Comparison of ENCODE assay signal across 14 cellular contexts in the genomic region with DNA sequence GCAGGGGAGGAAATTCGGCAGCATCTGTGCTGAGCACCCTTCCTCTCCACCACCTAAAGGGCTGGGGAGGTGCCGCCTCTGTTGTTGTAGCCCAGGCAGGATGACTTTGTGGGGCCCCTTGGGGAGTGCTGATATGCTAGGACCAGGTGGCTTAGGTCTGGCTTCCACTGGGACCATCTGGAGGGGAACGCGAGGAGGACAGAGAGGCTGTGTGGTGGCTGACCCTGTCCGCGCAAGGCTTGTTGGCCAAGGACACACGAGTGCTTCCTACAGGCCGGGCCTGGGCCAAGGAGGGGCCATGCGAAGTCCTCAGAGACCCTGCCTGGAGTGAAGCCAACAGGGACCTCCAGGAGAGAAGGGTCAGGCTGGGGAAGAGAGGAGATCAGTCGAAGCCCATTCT.
"Had no signal": no experiment of that assay in that cellular context is flagged by ENCODE, and none has a peak within 500 bp of the region (broad histone marks: within the 10 kb centered on the region; RNA-seq: fewer than 3 reads in every experiment).

No MANE protein-coding gene starts in this region.

- H3K9me3 ChIP-seq: stomach, uterus had no signal

- H3K9me3 Mint-ChIP-seq: activated naive CD4-positive, alpha-beta T cell treated with anti-CD3 and anti-CD28 coated beads, Interleukin-2, amount 50 U/mL, for 24 hours; activated T-cell treated with anti-CD3 and anti-CD28 coated beads, Interleukin-2, amount 50 U/mL, for 4 hours; natural killer cell treated with Interleukin-12 subunit alpha and Interleukin-12 subunit beta and Interleukin-15 and Interleukin-18, amount 100 ng/mL, for 72 hours; T-helper 1 cell treated with Interleukin-12 subunit alpha and Interleukin-12 subunit beta and Interleukin-4 antibody, amounts not matched to agents 30 μg/mL and 1 μg/mL, for 36 hours had no signal

- H3K36me3 ChIP-seq: cardiac muscle cell, stomach, uterus, WERI-Rb-1 had no signal

- H3K4me3 Mint-ChIP-seq: activated naive CD4-positive, alpha-beta T cell treated with anti-CD3 and anti-CD28 coated beads, Interleukin-2, amount 50 U/mL, for 24 hours; activated T-cell treated with anti-CD3 and anti-CD28 coated beads, Interleukin-2, amount 50 U/mL, for 4 hours; natural killer cell treated with Interleukin-12 subunit alpha and Interleukin-12 subunit beta and Interleukin-15 and Interleukin-18, amount 100 ng/mL, for 72 hours; T-helper 1 cell treated with Interleukin-12 subunit alpha and Interleukin-12 subunit beta and Interleukin-4 antibody, amounts not matched to agents 30 μg/mL and 1 μg/mL, for 36 hours had no signal

- DNase-seq: activated CD4-positive, alpha-beta T cell treated with anti-CD3 and anti-CD28 coated beads, Interleukin-2, amount 50 U/mL, for 48 hours; activated effector memory CD4-positive, alpha-beta T cell treated with Interleukin-2 at 50 U/mL for 16 hours; activated T-cell treated with anti-CD3 and anti-CD28 coated beads, Interleukin-2, amount 50 U/mL, for 4 hours; nucleus accumbens; stimulated activated CD4-positive, alpha-beta T cell treated with anti-CD3 and anti-CD28 coated beads, Interleukin-1b, Interleukin-23, amount 100 ng/mL, for 48 hours; stomach; uterus; WERI-Rb-1 had no signal

- H3K27ac ChIP-seq: cardiac muscle cell, WERI-Rb-1 had no signal

- H3K4me3 ChIP-seq: cardiac muscle cell, stomach, uterus had no signal

- H3K36me3 Mint-ChIP-seq: activated naive CD4-positive, alpha-beta T cell treated with anti-CD3 and anti-CD28 coated beads, Interleukin-2, amount 50 U/mL, for 24 hours; natural killer cell treated with Interleukin-12 subunit alpha and Interleukin-12 subunit beta and Interleukin-15 and Interleukin-18, amount 100 ng/mL, for 72 hours had no signal

- ATAC-seq: activated T-cell treated with anti-CD3 and anti-CD28 coated beads, Interleukin-2, amount 50 U/mL, for 4 hours; natural killer cell treated with Interleukin-12 subunit alpha and Interleukin-12 subunit beta and Interleukin-15 and Interleukin-18, amount 100 ng/mL, for 72 hours; sciatic nerve had no signal

- H3K27ac Mint-ChIP-seq: activated naive CD4-positive, alpha-beta T cell treated with anti-CD3 and anti-CD28 coated beads, Interleukin-2, amount 50 U/mL, for 24 hours; natural killer cell treated with Interleukin-12 subunit alpha and Interleukin-12 subunit beta and Interleukin-15 and Interleukin-18, amount 100 ng/mL, for 72 hours; progenitor cell of endocrine pancreas; T-helper 1 cell treated with Interleukin-12 subunit alpha and Interleukin-12 subunit beta and Interleukin-4 antibody, amounts not matched to agents 30 μg/mL and 1 μg/mL, for 36 hours had no signal

- H3K27me3 ChIP-seq: cardiac muscle cell, stomach, uterus had no signal
